7 cellular contexts compared by ENCODE assay signal in genomic region chr7:24439104-24439503, GRCh38.
DNase-seq lines count a peak whose midpoint lies in the region; ATAC-seq, FAIRE-seq and TF ChIP-seq lines count a peak whose summit lies in the region.
"Not testable (repeated sequence)": the region's sequence is repeated elsewhere in the genome, so short reads cannot be mapped to it uniquely, and the experiment has no call there.

No MANE protein-coding gene starts in this region.

- not testable (repeated sequence) for ATAC-seq in IMR-90 (ENCODE audit: low read depth); HepG2

- not testable (repeated sequence) for H3K9me1 ChIP-seq in IMR-90 (ENCODE audit: insufficient read depth, low read length)

- H2BK20ac ChIP-seq in IMR-90 (ENCODE audit: low read depth, low read length), result not testable (repeated sequence)

- not testable (repeated sequence) for H3K36me3 Mint-ChIP-seq in MCF 10A (ENCODE audit: insufficient read depth, unreplicated experiment)

- H2AK5ac ChIP-seq in IMR-90 (ENCODE audit: low read depth, low read length), result not testable (repeated sequence)

- H3K4me2 ChIP-seq in IMR-90 (ENCODE audit: low read depth, low read length); HepG2 (ENCODE audit: low read depth, low read length): not testable (repeated sequence)

- H3K79me2 ChIP-seq in HepG2 (ENCODE audit: insufficient read depth, low read length), result not testable (repeated sequence)

- intact Hi-C loops in A673 (cut with micrococcal nuclease; ENCODE audit: unreplicated experiment); IMR-90 (cut with micrococcal nuclease); MCF 10A (cut with micrococcal nuclease); HepG2 (cut with micrococcal nuclease; ENCODE audit: unreplicated experiment): not testable (repeated sequence)

- not testable (repeated sequence) for H3K14ac ChIP-seq in IMR-90 (replicated peaks; ENCODE audit: low read depth, low read length)

- BruUV-seq in A673 (replicated peaks; lab: Mats Ljungman, UMichigan); IMR-90 (replicated peaks; lab: Mats Ljungman, UMichigan); MCF 10A (replicated peaks; lab: Mats Ljungman, UMichigan); HepG2 (replicated peaks; lab: Mats Ljungman, UMichigan): not testable (repeated sequence)

- H2BK5ac ChIP-seq in IMR-90 (ENCODE audit: low read depth, low read length, poor library complexity, severe bottlenecking), result not testable (repeated sequence)

- in situ Hi-C loops in IMR-90 (cut with MboI; ENCODE audit: low sequenced_read_pairs); SK-MEL-5 (cut with HindIII; ENCODE audit: low pct_unique_long_range_greater_than_20kb, low sequenced_read_pairs); HepG2 (cut with HindIII; ENCODE audit: extremely low pct_ligation_motif_present, low pct_unique_long_range_greater_than_20kb): not testable (repeated sequence)

- H2BK15ac ChIP-seq in IMR-90 (ENCODE audit: low read depth, low read length), result not testable (repeated sequence)

- not testable (repeated sequence) for H4K8ac ChIP-seq in IMR-90 (ENCODE audit: low read depth in 2 of 2, low read length in 2 of 2)

- H2AFZ ChIP-seq in IMR-90 (replicated peaks; ENCODE audit: low read length, poor library complexity); HepG2 (ENCODE audit: low read length): not testable (repeated sequence)

- not testable (repeated sequence) for H3K9me3 Mint-ChIP-seq in MCF 10A (ENCODE audit: unreplicated experiment)

- 75% methylated on average over 2 of the region's 3 CpGs; no CpG with 5 or more reads in 1 of the 2 experiments for WGBS in IMR-90 (ENCODE audit: extremely low coverage in 2 of 2, insufficient read length in 1 of 2), 2 experiments
- WGBS in HepG2 (ENCODE audit: low lambda C conversion rate), result 10% methylated on average over 3 of the region's 3 CpGs

- POLR2A ChIA-PET in A673 (lab: Charles Lee; ENCODE audit: low non-redundant PET); IMR-90 (lab: Charles Lee; ENCODE audit: unreplicated experiment); HepG2 (lab: Yijun Ruan, JAX): not testable (repeated sequence)
- POLR2A ChIA-PET in MCF 10A (lab: Yijun Ruan, JAX), result interaction anchor here (1.2 kb wide), 2 partner anchors 10 to 136 kb away, joined by 3 read pairs; no protein-coding TSS in a partner anchor

- dilution Hi-C loops in IMR-90 (cut with HindIII; ENCODE audit: low sequenced_read_pairs, unreplicated experiment), result not testable (repeated sequence)

- TF ChIP-seq POLR2A in IMR-90 (IDR thresholded peaks at IDR 0.05; ENCODE audit: low read depth, low read length); HepG2 (IDR thresholded peaks at IDR 0.05; ENCODE audit: insufficient read depth in 1 of 2, low read depth in 2 of 2, low read length in 2 of 2): not testable (repeated sequence)

- not testable (repeated sequence) for H3K27ac ChIP-seq in A673 (ENCODE audit: low read depth, low read length, poor library complexity, severe bottlenecking); IMR-90 (ENCODE audit: insufficient read depth, low read length); HepG2 (ENCODE audit: extremely low read length, insufficient read depth, low read length)

- not testable (repeated sequence) for H3K79me1 ChIP-seq in IMR-90 (ENCODE audit: low read depth in 1 of 2, low read length in 2 of 2)

- CTCF ChIA-PET in A673 (lab: Charles Lee); IMR-90 (lab: Yijun Ruan, JAX); HepG2 (lab: Yijun Ruan, JAX; ENCODE audit: low intra/inter-chr PET ratio, low total read pairs): not testable (repeated sequence)
- CTCF ChIA-PET in MCF 10A (lab: Yijun Ruan, JAX), result interaction anchor here (0.5 to 0.8 kb wide), 3 partner anchors 48 to 536 kb away, joined by 3 read pairs; no protein-coding TSS in a partner anchor

- H3K36me3 ChIP-seq in A673 (ENCODE audit: insufficient read depth, low read length, poor library complexity, severe bottlenecking); IMR-90 (ENCODE audit: control insufficient read depth, insufficient read depth, low read length); HepG2 (replicated peaks in 1 of 2; ENCODE audit: control insufficient read depth in 1 of 2, insufficient read depth in 2 of 2, low read length in 2 of 2): not testable (repeated sequence)

- H3K23ac ChIP-seq in IMR-90 (ENCODE audit: low read depth, low read length), result not testable (repeated sequence)

- H3K4me3 ChIP-seq in A673 (ENCODE audit: low read depth, low read length, poor library complexity, severe bottlenecking); IMR-90 (ENCODE audit: insufficient read depth, low read depth, low read length); epithelial cell of esophagus (ENCODE audit: low read length); HepG2 (replicated peaks in 1 of 3; ENCODE audit: insufficient read depth in 1 of 3, low read depth in 2 of 3, low read length in 3 of 3): not testable (repeated sequence)

- H2AK9ac ChIP-seq in IMR-90 (replicated peaks; ENCODE audit: low read depth, low read length, poor library complexity), result not testable (repeated sequence)

- not testable (repeated sequence) for H3K9me3 ChIP-seq in A673 (ENCODE audit: low read depth, low read length, poor library complexity, severe bottlenecking); IMR-90 (ENCODE audit: control insufficient read depth, insufficient read depth, low read length); HepG2 (ENCODE audit: low read length)

- H4K20me1 ChIP-seq in IMR-90 (ENCODE audit: insufficient read depth, low read length); HepG2 (ENCODE audit: insufficient read depth, low read length): not testable (repeated sequence)

- TF ChIP-seq CTCF in A673 (conservative IDR thresholded peaks at IDR 0.05; ENCODE audit: low read depth, low read length); IMR-90 (conservative IDR thresholded peaks at IDR 0.05; ENCODE audit: low read depth, low read length); MCF 10A (IDR thresholded peaks at IDR 0.05; ENCODE audit: unreplicated experiment); HepG2 (CRISPR knock-in tag; IDR thresholded peaks at IDR 0.05): not testable (repeated sequence)
- peak; percentile 18 for TF ChIP-seq CTCF in epithelial cell of esophagus (IDR thresholded peaks at IDR 0.05; ENCODE audit: insufficient read depth, low read depth, low read length, missing control alignments)

- H3K27me3 Mint-ChIP-seq in MCF 10A (ENCODE audit: insufficient read depth, unreplicated experiment), result not testable (repeated sequence)

- not testable (repeated sequence) for FAIRE-seq in HepG2 (lab: Jason Lieb, UNC)

- not testable (repeated sequence) for H2BK120ac ChIP-seq in IMR-90 (ENCODE audit: low read depth, low read length)

- H3K27me3 ChIP-seq in A673 (replicated peaks; ENCODE audit: insufficient read depth, low read depth, low read length, poor library complexity); IMR-90 (ENCODE audit: control insufficient read depth, insufficient read depth, low read length); HepG2 (ENCODE audit: control insufficient read depth in 1 of 2, insufficient read depth in 2 of 2, low read length in 2 of 2): not testable (repeated sequence)

- not testable (repeated sequence) for H3K18ac ChIP-seq in IMR-90 (ENCODE audit: low read depth, low read length)

- not testable (repeated sequence) for H4K5ac ChIP-seq in IMR-90 (ENCODE audit: low read depth, low read length)

- H3K56ac ChIP-seq in IMR-90 (ENCODE audit: extremely low read depth, insufficient read depth, low read length), result not testable (repeated sequence)

- not testable (repeated sequence) for TF ChIP-seq RAD21 in IMR-90 (IDR thresholded peaks at IDR 0.05; ENCODE audit: low read length); HepG2 (CRISPR knock-in tag; IDR thresholded peaks at IDR 0.05)

- not testable (repeated sequence) for H3K4me1 Mint-ChIP-seq in MCF 10A (ENCODE audit: insufficient read depth, unreplicated experiment)

- not testable (repeated sequence) for H3K4me1 ChIP-seq in A673 (ENCODE audit: insufficient read depth, low read length, poor library complexity, severe bottlenecking); IMR-90 (ENCODE audit: control insufficient read depth, insufficient read depth, low read length); HepG2 (ENCODE audit: insufficient read depth, low read length)

- not testable (repeated sequence) for H3K27ac Mint-ChIP-seq in MCF 10A (ENCODE audit: low read depth, unreplicated experiment)

- H3K9ac ChIP-seq in IMR-90 (ENCODE audit: low read depth, low read length); HepG2 (ENCODE audit: insufficient read depth, low read depth, low read length): not testable (repeated sequence)

- not testable (repeated sequence) for TF ChIP-seq EP300 in HepG2 (IDR thresholded peaks at IDR 0.05; ENCODE audit: low read depth in 2 of 2, low read length in 2 of 2); HepG2 (CRISPR knock-in tag; IDR thresholded peaks at IDR 0.05; ENCODE audit: borderline replicate concordance)

- peak; percentile 21 for DNase-seq in A673 (ENCODE audit: low spot score)
- not testable (repeated sequence) for DNase-seq in IMR-90; HepG2 (ENCODE audit: low spot score)
- DNase-seq in MV-4-11 (lab: John Stamatoyannopoulos, UW), result peak; percentile 6
- peak; percentile 26 for DNase-seq in SK-MEL-5 (ENCODE audit: low read depth, low spot score)
- DNase-seq in MCF 10A (ENCODE audit: unreplicated experiment), result peak; percentile 58
- peak; percentile 88 for DNase-seq in epithelial cell of esophagus (ENCODE audit: low read depth)

- not testable (repeated sequence) for H4K91ac ChIP-seq in IMR-90 (ENCODE audit: insufficient read depth, low read depth, low read length)

- H3K4ac ChIP-seq in IMR-90 (ENCODE audit: low read depth, low read length), result not testable (repeated sequence)

- H3K4me3 Mint-ChIP-seq in MCF 10A (ENCODE audit: unreplicated experiment), result not testable (repeated sequence)

TF ChIP-seq in IMR-90, 13 proteins besides CTCF, POLR2A, EP300 and RAD21:
- peak; percentile 10; the same call in 1 of the 2 replicates for TF ChIP-seq CEBPB (IDR thresholded peaks at IDR 0.05; ENCODE audit: low read depth, low read length)

TF ChIP-seq in HepG2, 621 proteins besides CTCF, POLR2A, EP300 and RAD21:
- TF ChIP-seq CEBPB (IDR thresholded peaks at IDR 0.05; ENCODE audit: borderline replicate concordance, low read depth, low read length), result peak; percentile 39; the same call in 1 of the 2 replicates
- peak; percentile 58 for TF ChIP-seq CEBPG (CRISPR knock-in tag; IDR thresholded peaks at IDR 0.05)
